In genomic region chr3:14631101-14631497, GRCh38 we compare ENCODE assay signal across 35 cellular contexts. TPM values are rescaled to one million over a fixed set of nuclear protein-coding genes. Genes with fewer than 3 reads are reported as not detected.
"Had no signal": no experiment of that assay in that cellular context is flagged by ENCODE, and none has a peak within 500 bp of the region (broad histone marks: within the 10 kb centered on the region; RNA-seq: fewer than 3 reads in every experiment).

No MANE protein-coding gene starts in this region.

- ATAC-seq: activated CD4-positive, alpha-beta T cell treated with anti-CD3 and anti-CD28 coated beads for 36 hours; activated CD8-positive, alpha-beta memory T cell treated with anti-CD3 and anti-CD28 coated beads, Interleukin-2, amount 10 ng/mL, durations not matched to agents 7 days and 5 days; activated CD8-positive, alpha-beta T cell treated with anti-CD3 and anti-CD28 coated beads, Interleukin-2, amount 10 ng/mL, durations not matched to agents 7 days and 5 days; activated T-cell treated with anti-CD3 and anti-CD28 coated beads, Interleukin-2, amount 50 U/mL, for 4 hours; activated T-helper 17 cell treated with anti-CD3 and anti-CD28 coated beads, Interleukin-2, amount 50 U/mL, for 72 hours; body of pancreas; effector memory CD8-positive, alpha-beta T cell; foreskin keratinocyte; gastrocnemius medialis; heart left ventricle; T-helper 17 cell had no signal

- H3K9me3 Mint-ChIP-seq: activated CD4-positive, alpha-beta memory T cell treated with anti-CD3 and anti-CD28 coated beads for 36 hours; activated CD4-positive, alpha-beta T cell treated with anti-CD3 and anti-CD28 coated beads, Interleukin-2, amount 10 ng/mL, durations not matched to agents 24 days and 14 days; activated T-cell treated with anti-CD3 and anti-CD28 coated beads, Interleukin-2, amount 50 U/mL, for 4 hours; activated T-helper 17 cell treated with anti-CD3 and anti-CD28 coated beads, Interleukin-2, amount 50 U/mL, for 72 hours; effector memory CD8-positive, alpha-beta T cell; T-helper 2 cell treated with Interferon-gamma antibody and Interleukin-4, amounts not matched to agents 5 μg/mL and 100 μg/mL, for 36 hours had no signal

- H3K27ac ChIP-seq: body of pancreas, esophagus muscularis mucosa, foreskin keratinocyte, gastrocnemius medialis, heart left ventricle had no signal

- H3K27ac Mint-ChIP-seq: activated CD4-positive, alpha-beta memory T cell treated with anti-CD3 and anti-CD28 coated beads for 36 hours; activated CD4-positive, alpha-beta T cell treated with anti-CD3 and anti-CD28 coated beads for 36 hours; activated CD4-positive, alpha-beta T cell treated with anti-CD3 and anti-CD28 coated beads, Interleukin-2, amount 10 ng/mL, durations not matched to agents 24 days and 14 days; activated CD8-positive, alpha-beta memory T cell treated with anti-CD3 and anti-CD28 coated beads, Interleukin-2, amount 10 ng/mL, durations not matched to agents 7 days and 5 days; activated CD8-positive, alpha-beta T cell treated with anti-CD3 and anti-CD28 coated beads, Interleukin-2, amount 10 ng/mL, durations not matched to agents 7 days and 5 days; activated naive CD8-positive, alpha-beta T cell; activated T-helper 17 cell treated with anti-CD3 and anti-CD28 coated beads, Interleukin-2, amount 50 U/mL, for 72 hours; effector memory CD8-positive, alpha-beta T cell; T-helper 17 cell; T-helper 2 cell treated with Interferon-gamma antibody and Interleukin-4, amounts not matched to agents 5 μg/mL and 100 μg/mL, for 36 hours had no signal

- H3K27me3 ChIP-seq: body of pancreas, foreskin keratinocyte, gastrocnemius medialis had no signal

- H3K4me3 ChIP-seq: body of pancreas, esophagus muscularis mucosa, gastrocnemius medialis, heart left ventricle had no signal

- DNase-seq: activated CD4-positive, alpha-beta memory T cell treated with anti-CD3 and anti-CD28 coated beads for 36 hours; activated CD4-positive, alpha-beta T cell treated with anti-CD3 and anti-CD28 coated beads for 36 hours; activated CD4-positive, alpha-beta T cell treated with anti-CD3 and anti-CD28 coated beads, Interleukin-2, amount 10 ng/mL, durations not matched to agents 24 days and 14 days; activated CD4-positive, CD25-positive, alpha-beta regulatory T cell; activated CD4-positive, CD25-positive, alpha-beta regulatory T cell treated with anti-CD3 and anti-CD28 coated beads, Interleukin-2, amount 50 U/mL, for 72 hours; activated CD8-positive, alpha-beta memory T cell treated with anti-CD3 and anti-CD28 coated beads, Interleukin-2, amount 10 ng/mL, durations not matched to agents 7 days and 5 days; activated CD8-positive, alpha-beta T cell treated with anti-CD3 and anti-CD28 coated beads, Interleukin-2, amount 10 ng/mL, durations not matched to agents 7 days and 5 days; activated effector memory CD4-positive, alpha-beta T cell treated with Interleukin-2 at 50 U/mL for 16 hours; activated gamma-delta T cell treated with Interleukin-2 at 50 U/mL for 16 hours; activated naive CD4-positive, alpha-beta T cell treated with anti-CD3 and anti-CD28 coated beads, Interleukin-2, amount 50 U/mL, for 16 hours; activated naive CD4-positive, alpha-beta T cell treated with Interleukin-2 at 50 U/mL for 16 hours; activated T-cell treated with anti-CD3 and anti-CD28 coated beads, Interleukin-2, amount 50 U/mL, for 4 hours; amniotic stem cell; anterior cingulate cortex; body of pancreas; caudate nucleus; cortex of kidney; dermis blood vessel endothelial cell; effector CD4-positive, alpha-beta T cell; effector memory CD8-positive, alpha-beta T cell; erythroblast; foreskin keratinocyte; gastrocnemius medialis; glutamatergic neuron; heart left ventricle; T-helper 1 cell; T-helper 17 cell; T1000 had no signal

- H3K4me3 Mint-ChIP-seq: activated CD4-positive, alpha-beta memory T cell treated with anti-CD3 and anti-CD28 coated beads for 36 hours; activated CD4-positive, alpha-beta T cell treated with anti-CD3 and anti-CD28 coated beads for 36 hours; activated CD4-positive, alpha-beta T cell treated with anti-CD3 and anti-CD28 coated beads, Interleukin-2, amount 10 ng/mL, durations not matched to agents 24 days and 14 days; activated CD8-positive, alpha-beta memory T cell treated with anti-CD3 and anti-CD28 coated beads, Interleukin-2, amount 10 ng/mL, durations not matched to agents 7 days and 5 days; activated CD8-positive, alpha-beta T cell treated with anti-CD3 and anti-CD28 coated beads, Interleukin-2, amount 10 ng/mL, durations not matched to agents 7 days and 5 days; activated naive CD8-positive, alpha-beta T cell; activated T-cell treated with anti-CD3 and anti-CD28 coated beads, Interleukin-2, amount 50 U/mL, for 4 hours; activated T-helper 17 cell treated with anti-CD3 and anti-CD28 coated beads, Interleukin-2, amount 50 U/mL, for 72 hours; effector memory CD8-positive, alpha-beta T cell; T-helper 17 cell; T-helper 2 cell treated with Interferon-gamma antibody and Interleukin-4, amounts not matched to agents 5 μg/mL and 100 μg/mL, for 36 hours had no signal

- H3K4me1 Mint-ChIP-seq: activated CD4-positive, alpha-beta T cell treated with anti-CD3 and anti-CD28 coated beads for 36 hours; activated CD8-positive, alpha-beta memory T cell treated with anti-CD3 and anti-CD28 coated beads, Interleukin-2, amount 10 ng/mL, durations not matched to agents 7 days and 5 days; activated T-helper 17 cell treated with anti-CD3 and anti-CD28 coated beads, Interleukin-2, amount 50 U/mL, for 72 hours had no signal

- FAIRE-seq: colon had no signal

- H3K36me3 Mint-ChIP-seq: activated CD4-positive, alpha-beta memory T cell treated with anti-CD3 and anti-CD28 coated beads for 36 hours; activated CD8-positive, alpha-beta memory T cell treated with anti-CD3 and anti-CD28 coated beads, Interleukin-2, amount 10 ng/mL, durations not matched to agents 7 days and 5 days; activated naive CD8-positive, alpha-beta T cell had no signal

- H3K36me3 ChIP-seq: esophagus muscularis mucosa, gastrocnemius medialis, heart left ventricle had no signal

- H3K4me1 ChIP-seq: body of pancreas, esophagus muscularis mucosa, gastrocnemius medialis, heart left ventricle had no signal

- H3K9me3 ChIP-seq: body of pancreas, gastrocnemius medialis had no signal

RNA-seq across cellular contexts. Expression of gene C3orf20, which starts 43.8 kb away (rescaled TPM):
- total RNA-seq: activated CD4-positive, alpha-beta T cell treated with anti-CD3 and anti-CD28 coated beads for 36 hours; body of pancreas; chondrocyte; dermis blood vessel endothelial cell; foreskin keratinocyte had no signal
- polyA plus RNA-seq: adipose tissue, foreskin keratinocyte, heart left ventricle had no signal
